In genomic region chr17:6021011-6021400, GRCh38 we compare ENCODE assay signal across 22 cellular contexts. TPM values are rescaled to one million over a fixed set of nuclear protein-coding genes. Genes with fewer than 3 reads are reported as not detected.
"Had no signal": no experiment of that assay in that cellular context is flagged by ENCODE, and none has a peak within 500 bp of the region (broad histone marks: within the 10 kb centered on the region; RNA-seq: fewer than 3 reads in every experiment).

No MANE protein-coding gene starts in this region.

- H3K9me3 ChIP-seq: adrenal gland had no signal

- H2AFZ ChIP-seq: PC-9 had no signal

- H3K36me3 Mint-ChIP-seq: activated CD4-positive, alpha-beta memory T cell treated with anti-CD3 and anti-CD28 coated beads for 36 hours; activated naive CD4-positive, alpha-beta T cell treated with anti-CD3 and anti-CD28 coated beads, Interleukin-2, amount 50 U/mL, for 72 hours; T-cell had no signal

- H3K4me2 ChIP-seq: PC-9 had no signal

- DNase-seq: activated B cell treated with CpG ODN at 0.5 μM for 24 hours; activated CD4-positive, alpha-beta memory T cell treated with anti-CD3 and anti-CD28 coated beads for 36 hours; activated CD4-positive, alpha-beta T cell treated with anti-CD3 and anti-CD28 coated beads, Interleukin-2, amount 10 ng/mL, durations not matched to agents 7 days and 5 days; activated CD8-positive, alpha-beta memory T cell treated with anti-CD3 and anti-CD28 coated beads for 24 hours; activated effector memory CD4-positive, alpha-beta T cell treated with anti-CD3 and anti-CD28 coated beads, Interleukin-2, amount 50 U/mL, for 16 hours; activated naive CD4-positive, alpha-beta T cell treated with Interleukin-2 at 50 U/mL for 16 hours; activated T-cell treated with anti-CD3 and anti-CD28 coated beads, Interleukin-2, amount 50 U/mL, for 4 hours; adrenal gland; anterior cingulate cortex; NCI-H1105 treated with DMSO at 0.1 percent for 48 hours; NCI-H1436 treated with DMSO at 0.1 percent for 48 hours; NCI-H187; NCI-H2081; NCI-H510A treated with DMSO at 0.1 percent for 48 hours; NCI-H69; PC-9; SIG-M5; T-cell; T-helper 2 cell; T1000 had no signal

- H3K4me3 ChIP-seq: adrenal gland, PC-9, SK-N-MC had no signal

- H3K27ac ChIP-seq: adrenal gland, PC-9, SK-N-MC had no signal

- ATAC-seq: T-cell had no signal

- H3K27ac Mint-ChIP-seq: activated B cell treated with CpG ODN at 0.5 μM for 24 hours; activated CD4-positive, alpha-beta memory T cell treated with anti-CD3 and anti-CD28 coated beads for 36 hours; activated CD4-positive, alpha-beta T cell treated with anti-CD3 and anti-CD28 coated beads, Interleukin-2, amount 10 ng/mL, durations not matched to agents 7 days and 5 days; activated naive CD4-positive, alpha-beta T cell treated with anti-CD3 and anti-CD28 coated beads, Interleukin-2, amount 50 U/mL, for 72 hours; T-cell had no signal

- H3K9me3 Mint-ChIP-seq: activated B cell treated with CpG ODN at 0.5 μM for 24 hours; activated CD4-positive, alpha-beta memory T cell treated with anti-CD3 and anti-CD28 coated beads for 36 hours; activated CD4-positive, alpha-beta T cell treated with anti-CD3 and anti-CD28 coated beads, Interleukin-2, amount 10 ng/mL, durations not matched to agents 7 days and 5 days; activated naive CD4-positive, alpha-beta T cell treated with anti-CD3 and anti-CD28 coated beads, Interleukin-2, amount 50 U/mL, for 72 hours; activated T-cell treated with anti-CD3 and anti-CD28 coated beads, Interleukin-2, amount 50 U/mL, for 4 hours; T-cell had no signal

- H3K4me1 Mint-ChIP-seq: activated B cell treated with CpG ODN at 0.5 μM for 24 hours; activated CD4-positive, alpha-beta T cell treated with anti-CD3 and anti-CD28 coated beads, Interleukin-2, amount 10 ng/mL, durations not matched to agents 7 days and 5 days; T-cell had no signal

- H3K36me3 ChIP-seq: adrenal gland had no signal

- H3K4me1 ChIP-seq: adrenal gland had no signal

- H3K4me3 Mint-ChIP-seq: activated B cell treated with CpG ODN at 0.5 μM for 24 hours; activated CD4-positive, alpha-beta memory T cell treated with anti-CD3 and anti-CD28 coated beads for 36 hours; activated CD4-positive, alpha-beta T cell treated with anti-CD3 and anti-CD28 coated beads, Interleukin-2, amount 10 ng/mL, durations not matched to agents 7 days and 5 days; activated T-cell treated with anti-CD3 and anti-CD28 coated beads, Interleukin-2, amount 50 U/mL, for 4 hours; T-cell had no signal

RNA-seq across cellular contexts. Expression of gene WSCD1, which starts 49.2 kb away (rescaled TPM):
- total RNA-seq: activated B cell treated with CpG ODN at 0.5 μM for 24 hours; activated CD4-positive, alpha-beta T cell treated with anti-CD3 and anti-CD28 coated beads, Interleukin-2, amount 10 ng/mL, durations not matched to agents 7 days and 5 days; PC-9 had no signal
